In genomic region chr20:47982574-47983360, GRCh38 we compare ENCODE assay signal across 33 cellular contexts.
DNase-seq lines count a peak whose midpoint lies in the region; ATAC-seq, FAIRE-seq and TF ChIP-seq lines count a peak whose summit lies in the region.
"Had no signal": no experiment of that assay in that cellular context is flagged by ENCODE, and none has a peak within 500 bp of the region (broad histone marks: within the 10 kb centered on the region; RNA-seq: fewer than 3 reads in every experiment).

No MANE protein-coding gene starts in this region.

- no peak for TF ChIP-seq RAD21 in HepG2 (CRISPR knock-in tag; IDR thresholded peaks at IDR 0.05)

- H3K4me2 ChIP-seq in PC-9 (peak overlapping the region; percentile 43), HepG2 (ENCODE audit: low read depth, low read length) (peak overlapping the region; percentile 48)
- H3K4me2 ChIP-seq: smooth muscle cell had no signal

- no peak overlapping the region for H3K27ac ChIP-seq in right atrium auricular region
- H3K27ac ChIP-seq in PC-9 = peak overlapping the region; percentile 98
- H3K27ac ChIP-seq in HepG2 (ENCODE audit: extremely low read length, insufficient read depth, low read length) = no peak overlapping the region
- H3K27ac ChIP-seq: dorsolateral prefrontal cortex, gastroesophageal sphincter, parathyroid adenoma, stomach, thyroid gland, vagina had no signal

- H3K9me3 ChIP-seq in right atrium auricular region (no peaks in the 10 kb centered on the region), PC-9 (ENCODE audit: insufficient read depth, low read depth) (peaks cover 12% of the 10 kb centered on the region; the same call in 1 of the 2 replicates), HepG2 (ENCODE audit: low read length) (no peaks in the 10 kb centered on the region)
- H3K9me3 ChIP-seq: gastroesophageal sphincter, stomach, thyroid gland, vagina had no signal

- no peak overlapping the region for H2AFZ ChIP-seq in PC-9
- no peak overlapping the region for H2AFZ ChIP-seq in HepG2 (ENCODE audit: low read length)
- H2AFZ ChIP-seq: parathyroid adenoma had no signal

- POLR2A ChIA-PET in PC-9 (lab: Charles Lee; ENCODE audit: unreplicated experiment) (no interaction called here), HepG2 (lab: Yijun Ruan, JAX) (interaction anchor here (0.8 kb wide), 1 partner anchor 9 kb away, joined by 3 read pairs; no protein-coding TSS in a partner anchor)

- no peak overlapping the region for H3K4me3 ChIP-seq in right atrium auricular region
- H3K4me3 ChIP-seq in PC-9 = no peak overlapping the region
- peak overlapping the region in 1 of 3 experiments; percentile 32; a peak in 1 of 6 replicates for H3K4me3 ChIP-seq in HepG2 (replicated peaks in 1 of 3; ENCODE audit: insufficient read depth in 1 of 3, low read depth in 2 of 3, low read length in 3 of 3)
- H3K4me3 ChIP-seq: dorsolateral prefrontal cortex, gastroesophageal sphincter, smooth muscle cell, stomach, thyroid gland, vagina had no signal

- no peaks in the 10 kb centered on the region for H3K27me3 ChIP-seq in right atrium auricular region
- H3K27me3 ChIP-seq in PC-9 (ENCODE audit: insufficient read depth, low read depth) = no peaks in the 10 kb centered on the region
- peaks cover 4 to 16% of the 10 kb centered on the region in 2 experiments; a peak in 4 of 5 replicates for H3K27me3 ChIP-seq in HepG2 (ENCODE audit: control insufficient read depth in 1 of 2, insufficient read depth in 2 of 2, low read length in 2 of 2)
- H3K27me3 ChIP-seq: gastroesophageal sphincter, thyroid gland, vagina had no signal

- peaks cover 55% of the 10 kb centered on the region for H3F3A ChIP-seq in PC-9 (ENCODE audit: insufficient read depth, low read depth)

- TF ChIP-seq CTCF in right atrium auricular region (IDR thresholded peaks at IDR 0.05) = no peak
- no peak for TF ChIP-seq CTCF in PC-9 (conservative IDR thresholded peaks at IDR 0.05)
- TF ChIP-seq CTCF in HepG2 (CRISPR knock-in tag; IDR thresholded peaks at IDR 0.05) = peak; percentile 35; the same call in 1 of the 2 replicates

- no peaks in the 10 kb centered on the region for H3K36me3 Mint-ChIP-seq in immature natural killer cell
- H3K36me3 Mint-ChIP-seq in T-helper 2 cell treated with Interferon-gamma antibody and Interleukin-4, amounts not matched to agents 5 μg/mL and 100 μg/mL, for 36 hours (ENCODE audit: low read depth) = no peaks in the 10 kb centered on the region
- H3K36me3 Mint-ChIP-seq: activated CD4-positive, alpha-beta memory T cell treated with anti-CD3 and anti-CD28 coated beads for 36 hours; activated naive CD4-positive, alpha-beta T cell treated with anti-CD3 and anti-CD28 coated beads, Interleukin-2, amount 10 ng/mL, durations not matched to agents 7 days and 5 days; brain; CD8-positive, alpha-beta T cell had no signal

- TF ChIP-seq POLR2A in HepG2 (IDR thresholded peaks at IDR 0.05; ENCODE audit: insufficient read depth in 1 of 2, low read depth in 2 of 2, low read length in 2 of 2) = no peak

- in situ Hi-C loops in HepG2 (cut with HindIII; ENCODE audit: extremely low pct_ligation_motif_present, low pct_unique_long_range_greater_than_20kb) = no loop called here

- no peak overlapping the region for H3K27ac Mint-ChIP-seq in immature natural killer cell
- H3K27ac Mint-ChIP-seq in T-helper 2 cell treated with Interferon-gamma antibody and Interleukin-4, amounts not matched to agents 5 μg/mL and 100 μg/mL, for 36 hours = no peak overlapping the region
- H3K27ac Mint-ChIP-seq: activated CD4-positive, alpha-beta memory T cell treated with anti-CD3 and anti-CD28 coated beads for 36 hours; activated naive CD4-positive, alpha-beta T cell treated with anti-CD3 and anti-CD28 coated beads, Interleukin-2, amount 10 ng/mL, durations not matched to agents 7 days and 5 days; CD8-positive, alpha-beta T cell; T-helper 17 cell had no signal

- no peak for TF ChIP-seq EP300 in HepG2 (IDR thresholded peaks at IDR 0.05; ENCODE audit: low read depth in 2 of 2, low read length in 2 of 2)
- TF ChIP-seq EP300 in HepG2 (CRISPR knock-in tag; IDR thresholded peaks at IDR 0.05; ENCODE audit: borderline replicate concordance) = no peak

- H3K9ac ChIP-seq in HepG2 (ENCODE audit: insufficient read depth, low read depth, low read length) = no peak overlapping the region
- H3K9ac ChIP-seq: parathyroid adenoma had no signal

- H3K79me2 ChIP-seq in PC-9 (ENCODE audit: low read depth) = peaks cover 3% of the 10 kb centered on the region; the same call in 1 of the 2 replicates
- no peaks in the 10 kb centered on the region for H3K79me2 ChIP-seq in HepG2 (ENCODE audit: insufficient read depth, low read length)
- H3K79me2 ChIP-seq: parathyroid adenoma had no signal

- peaks cover 0 to 3% (median 0%) of the 10 kb centered on the region in 6 donors for H3K9me3 Mint-ChIP-seq in immature natural killer cell
- H3K9me3 Mint-ChIP-seq in T-helper 2 cell treated with Interferon-gamma antibody and Interleukin-4, amounts not matched to agents 5 μg/mL and 100 μg/mL, for 36 hours = no peaks in the 10 kb centered on the region
- H3K9me3 Mint-ChIP-seq: activated CD4-positive, alpha-beta memory T cell treated with anti-CD3 and anti-CD28 coated beads for 36 hours; activated naive CD4-positive, alpha-beta T cell treated with anti-CD3 and anti-CD28 coated beads, Interleukin-2, amount 10 ng/mL, durations not matched to agents 7 days and 5 days; CD8-positive, alpha-beta T cell had no signal

- no peak overlapping the region for H3K4me3 Mint-ChIP-seq in immature natural killer cell
- no peak overlapping the region for H3K4me3 Mint-ChIP-seq in T-helper 2 cell treated with Interferon-gamma antibody and Interleukin-4, amounts not matched to agents 5 μg/mL and 100 μg/mL, for 36 hours
- H3K4me3 Mint-ChIP-seq: activated CD4-positive, alpha-beta memory T cell treated with anti-CD3 and anti-CD28 coated beads for 36 hours; activated naive CD4-positive, alpha-beta T cell treated with anti-CD3 and anti-CD28 coated beads, Interleukin-2, amount 10 ng/mL, durations not matched to agents 7 days and 5 days; brain; CD8-positive, alpha-beta T cell; T-helper 17 cell had no signal

- no peaks in the 10 kb centered on the region for H3K4me1 Mint-ChIP-seq in immature natural killer cell
- peaks cover 6% of the 10 kb centered on the region for H3K4me1 Mint-ChIP-seq in T-helper 2 cell treated with Interferon-gamma antibody and Interleukin-4, amounts not matched to agents 5 μg/mL and 100 μg/mL, for 36 hours (ENCODE audit: low read depth)

- H3K36me3 ChIP-seq in right atrium auricular region (no peaks in the 10 kb centered on the region), PC-9 (ENCODE audit: low read depth) (no peaks in the 10 kb centered on the region), HepG2 (replicated peaks in 1 of 2; ENCODE audit: control insufficient read depth in 1 of 2, insufficient read depth in 2 of 2, low read length in 2 of 2) (no peaks in the 10 kb centered on the region)
- H3K36me3 ChIP-seq: gastroesophageal sphincter, stomach, thyroid gland, vagina had no signal

- peaks cover 4 to 8% (median 4%) of the 10 kb centered on the region in 3 donors for H3K27me3 Mint-ChIP-seq in immature natural killer cell (ENCODE audit: low read depth in 3 of 3)
- peaks cover 12% of the 10 kb centered on the region for H3K27me3 Mint-ChIP-seq in T-helper 2 cell treated with Interferon-gamma antibody and Interleukin-4, amounts not matched to agents 5 μg/mL and 100 μg/mL, for 36 hours (ENCODE audit: low read depth)

- WGBS in HepG2 (ENCODE audit: low lambda C conversion rate) = 23% methylated on average over 18 of the region's 18 CpGs

- peak; percentile 11 for ATAC-seq in HepG2
- ATAC-seq: activated CD4-positive, CD25-positive, alpha-beta regulatory T cell treated with anti-CD3 and anti-CD28 coated beads, Interleukin-2, amount 50 U/mL, for 24 hours; CD8-positive, alpha-beta T cell; gastroesophageal sphincter; right cardiac atrium; Right ventricle myocardium inferior; SK-N-SH treated with all-trans-retinoic acid at 6 μM for 48 hours; T-helper 17 cell had no signal

- BruUV-seq in PC-9 (replicated peaks; lab: Mats Ljungman, UMichigan) (no TSS peak), HepG2 (replicated peaks; lab: Mats Ljungman, UMichigan) (no TSS peak)

- DNase-seq in cardiac septum (ENCODE audit: low spot score) (peak; percentile 53), right atrium auricular region (ENCODE audit: low spot score) (no peak), PC-9 (peak; percentile 59 to 80), HepG2 (ENCODE audit: low spot score) (no peak), urothelium cell line (ENCODE audit: low spot score) (no peak), immature natural killer cell (no peak), hypothalamus (lab: John Stamatoyannopoulos, UW) (no peak)
- DNase-seq in T-helper 2 cell treated with Interferon-gamma antibody and Interleukin-4, amounts not matched to agents 5 μg/mL and 100 μg/mL, for 36 hours (ENCODE audit: low spot score) = no peak
- DNase-seq: activated CD4-positive, alpha-beta memory T cell treated with anti-CD3 and anti-CD28 coated beads for 36 hours; activated CD8-positive, alpha-beta memory T cell treated with anti-CD3 and anti-CD28 coated beads, Interleukin-2, amount 50 U/mL, for 48 hours; activated naive CD4-positive, alpha-beta T cell treated with anti-CD3 and anti-CD28 coated beads, Interleukin-2, amount 10 ng/mL, durations not matched to agents 7 days and 5 days; amniotic stem cell; dorsolateral prefrontal cortex; hippocampal formation; NCI-H1105; NCI-H1930; NCI-H524; NK-92 treated with Interleukin-12 subunit alpha and Interleukin-12 subunit beta, amount 100 ng/mL, for 24 hours; PC-3; right cardiac atrium; stomach; T-helper 17 cell; thyroid gland had no signal

- no peak for FAIRE-seq in HepG2 (lab: Jason Lieb, UNC)
- peak; percentile 20 for FAIRE-seq in urothelium cell line (lab: Jason Lieb, UNC)
- FAIRE-seq: A204.1 had no signal

- intact Hi-C loops in cardiac septum (cut with DNase I) (no loop called here), PC-9 (cut with micrococcal nuclease; ENCODE audit: unreplicated experiment) (loop anchor here (5.0 kb wide), 1 partner anchor 70 kb away; no protein-coding TSS in a partner anchor), HepG2 (cut with micrococcal nuclease; ENCODE audit: unreplicated experiment) (no loop called here)

- H4K20me1 ChIP-seq in PC-9 (ENCODE audit: insufficient read depth) (no peaks in the 10 kb centered on the region), HepG2 (ENCODE audit: insufficient read depth, low read length) (no peaks in the 10 kb centered on the region)

- CTCF ChIA-PET in PC-9 (lab: Charles Lee) (no interaction called here), HepG2 (lab: Yijun Ruan, JAX; ENCODE audit: low intra/inter-chr PET ratio, low total read pairs) (no interaction called here)

- peaks cover 0 to 1% of the 10 kb centered on the region in 2 donors for H3K4me1 ChIP-seq in right atrium auricular region
- H3K4me1 ChIP-seq in PC-9 (replicated peaks; ENCODE audit: insufficient read depth) = peaks cover 72% of the 10 kb centered on the region
- H3K4me1 ChIP-seq in HepG2 (ENCODE audit: insufficient read depth, low read length) = peaks cover 50% of the 10 kb centered on the region
- H3K4me1 ChIP-seq: parathyroid adenoma, thyroid gland had no signal

- H3K9me2 ChIP-seq in PC-9 (ENCODE audit: insufficient read depth) = no peaks in the 10 kb centered on the region

TF ChIP-seq in HepG2, 621 proteins besides CTCF, POLR2A, EP300 and RAD21 (continues in another document):
- TF ChIP-seq CEBPB (IDR thresholded peaks at IDR 0.05; ENCODE audit: borderline replicate concordance, low read depth, low read length) = no peak

Comparison
In these comparisons a context has a peak if more than half of its experiments do, and no peak if none do; other contexts are left out.
1. DNase-seq: peak in cardiac septum (single experiment) and PC-9 (2 of 2); none in right atrium auricular region (single experiment), HepG2 (single experiment), urothelium cell line (single experiment), immature natural killer cell (0 of 3), T-helper 2 cell treated with Interferon-gamma antibody and Interleukin-4, amounts not matched to agents 5 μg/mL and 100 μg/mL, for 36 hours (single experiment) and hypothalamus (0 of 51).